In genomic region chr7:20270867-20271266, GRCh38 we compare ENCODE assay signal across 1 cellular context.
TF ChIP-seq lines count a peak whose summit lies in the region.

No MANE protein-coding gene starts in this region.

TF ChIP-seq in K562, 482 proteins besides CTCF, POLR2A, EP300 and RAD21 (continued from another document):
- TF ChIP-seq TSHZ1 (CRISPR knock-in tag; IDR thresholded peaks at IDR 0.05) (no peak), HCFC1 (IDR thresholded peaks at IDR 0.05; ENCODE audit: low read depth, low read length) (no peak), ZNF780A (CRISPR knock-in tag; IDR thresholded peaks at IDR 0.05) (no peak), RBM34 (IDR thresholded peaks at IDR 0.05; ENCODE audit: borderline replicate concordance, insufficient read depth, low read length) (no peak), ETS2 (tag; IDR thresholded peaks at IDR 0.05; ENCODE audit: borderline replicate concordance, poor library complexity, severe bottlenecking) (no peak), ZNF79 (CRISPR knock-in tag; IDR thresholded peaks at IDR 0.05; ENCODE audit: low read depth) (no peak), ZNF764 (CRISPR knock-in tag; IDR thresholded peaks at IDR 0.05; ENCODE audit: low read depth) (no peak), GATAD2A (IDR thresholded peaks at IDR 0.05) (no peak), SREBF2 (CRISPR knock-in tag; IDR thresholded peaks at IDR 0.05) (no peak)
- TF ChIP-seq, protein P1, sequence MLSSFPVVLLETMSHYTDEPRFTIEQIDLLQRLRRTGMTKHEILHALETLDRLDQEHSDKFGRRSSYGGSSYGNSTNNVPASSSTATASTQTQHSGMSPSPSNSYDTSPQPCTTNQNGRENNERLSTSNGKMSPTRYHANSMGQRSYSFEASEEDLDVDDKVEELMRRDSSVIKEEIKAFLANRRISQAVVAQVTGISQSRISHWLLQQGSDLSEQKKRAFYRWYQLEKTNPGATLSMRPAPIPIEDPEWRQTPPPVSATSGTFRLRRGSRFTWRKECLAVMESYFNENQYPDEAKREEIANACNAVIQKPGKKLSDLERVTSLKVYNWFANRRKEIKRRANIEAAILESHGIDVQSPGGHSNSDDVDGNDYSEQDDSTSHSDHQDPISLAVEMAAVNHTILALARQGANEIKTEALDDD (IDR thresholded peaks at IDR 0.05), result no peak
- TF ChIP-seq, protein P2, sequence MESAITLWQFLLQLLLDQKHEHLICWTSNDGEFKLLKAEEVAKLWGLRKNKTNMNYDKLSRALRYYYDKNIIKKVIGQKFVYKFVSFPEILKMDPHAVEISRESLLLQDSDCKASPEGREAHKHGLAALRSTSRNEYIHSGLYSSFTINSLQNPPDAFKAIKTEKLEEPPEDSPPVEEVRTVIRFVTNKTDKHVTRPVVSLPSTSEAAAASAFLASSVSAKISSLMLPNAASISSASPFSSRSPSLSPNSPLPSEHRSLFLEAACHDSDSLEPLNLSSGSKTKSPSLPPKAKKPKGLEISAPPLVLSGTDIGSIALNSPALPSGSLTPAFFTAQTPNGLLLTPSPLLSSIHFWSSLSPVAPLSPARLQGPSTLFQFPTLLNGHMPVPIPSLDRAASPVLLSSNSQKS (CRISPR knock-in tag; IDR thresholded peaks at IDR 0.05), result no peak
- TF ChIP-seq, protein P3, sequence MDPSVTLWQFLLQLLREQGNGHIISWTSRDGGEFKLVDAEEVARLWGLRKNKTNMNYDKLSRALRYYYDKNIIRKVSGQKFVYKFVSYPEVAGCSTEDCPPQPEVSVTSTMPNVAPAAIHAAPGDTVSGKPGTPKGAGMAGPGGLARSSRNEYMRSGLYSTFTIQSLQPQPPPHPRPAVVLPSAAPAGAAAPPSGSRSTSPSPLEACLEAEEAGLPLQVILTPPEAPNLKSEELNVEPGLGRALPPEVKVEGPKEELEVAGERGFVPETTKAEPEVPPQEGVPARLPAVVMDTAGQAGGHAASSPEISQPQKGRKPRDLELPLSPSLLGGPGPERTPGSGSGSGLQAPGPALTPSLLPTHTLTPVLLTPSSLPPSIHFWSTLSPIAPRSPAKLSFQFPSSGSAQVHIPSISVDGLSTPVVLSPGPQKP (CRISPR knock-in tag; IDR thresholded peaks at IDR 0.05), result no peak
TF ChIP-seq in K562: peak in this region for 0.
